Comparison of ENCODE assay signal across 8 cellular contexts in the genomic region with DNA sequence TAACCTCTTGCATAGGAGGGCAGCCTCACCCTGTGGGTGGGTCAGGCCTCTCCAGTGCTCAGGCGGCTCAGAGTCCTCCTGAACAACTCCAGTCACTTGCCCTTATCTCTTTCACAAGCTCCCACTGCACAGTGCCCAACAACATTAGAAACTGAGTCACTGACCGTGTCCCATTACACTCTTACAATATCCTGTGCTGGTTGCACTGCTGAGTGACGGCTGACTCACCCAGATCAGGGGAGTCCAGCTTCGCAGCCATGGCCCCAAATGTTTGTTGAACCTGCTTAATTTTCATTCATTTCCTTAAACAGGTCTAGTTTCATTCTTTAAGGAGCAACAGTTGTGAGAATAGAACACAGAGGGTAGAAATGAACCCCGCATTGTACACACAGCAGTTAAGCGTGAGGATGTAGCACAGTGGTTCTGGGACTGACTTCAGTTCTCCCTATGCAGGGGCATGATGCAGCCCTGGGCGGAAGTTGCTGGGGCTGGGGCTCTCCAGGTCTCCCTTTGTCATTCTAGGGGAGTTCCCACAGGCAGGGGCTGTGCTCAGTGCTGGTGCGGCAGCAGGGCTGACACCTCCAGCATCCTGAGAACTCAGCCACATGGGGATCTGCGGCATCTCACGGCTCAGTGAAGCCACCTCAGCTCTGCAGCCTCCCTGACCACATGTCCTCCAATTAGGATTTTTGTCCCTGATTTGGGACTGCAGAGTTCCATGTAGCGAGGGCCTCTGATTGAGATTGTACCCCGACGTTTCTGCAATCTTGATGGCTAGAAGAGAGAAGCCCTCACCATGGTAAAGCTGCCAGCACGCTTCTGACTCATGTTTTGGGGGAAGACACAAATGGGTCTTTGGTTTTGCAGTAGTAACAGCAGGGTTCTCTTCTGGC. TPM values are rescaled to one million over a fixed set of nuclear protein-coding genes. Genes with fewer than 3 reads are reported as not detected.
DNase-seq lines count a peak whose midpoint lies in the region; ATAC-seq and TF ChIP-seq lines count a peak whose summit lies in the region.

No MANE protein-coding gene starts in this region.

- H3K36me3 ChIP-seq in adipocyte (ENCODE audit: control insufficient read depth, insufficient read depth, low read length, severe bottlenecking): peaks cover 4% of the 10 kb centered on the region
- H3K36me3 ChIP-seq in uterus: no peaks in the 10 kb centered on the region

- no peak for TF ChIP-seq POLR2A in uterus (IDR thresholded peaks at IDR 0.05)

- peak; percentile 36 for DNase-seq in RWPE1 (ENCODE audit: low spot score)
- DNase-seq in adipocyte (ENCODE audit: low read depth): peak; percentile 24
- peak; percentile 80 for DNase-seq in renal cortical epithelial cell (ENCODE audit: low read depth)
- DNase-seq in substantia nigra (lab: John Stamatoyannopoulos, UW): no peak
- no peak for DNase-seq in uterus
- DNase-seq in cardiac septum (ENCODE audit: low spot score): no peak

- intact Hi-C loops in uterus (cut with DNase I; ENCODE audit: low total_unique reads): no loop called here
- intact Hi-C loops in cardiac septum (cut with DNase I): no loop called here

- CTCF ChIA-PET in RWPE1 (lab: Yijun Ruan, JAX): no interaction called here

- no peak overlapping the region for H3K9ac ChIP-seq in adipocyte (ENCODE audit: low read length)

- H3K27ac ChIP-seq in RWPE1 (peak overlapping the region; percentile 64), substantia nigra (ENCODE audit: low read depth, low read length, poor library complexity, severe bottlenecking) (no peak overlapping the region), uterus (no peak overlapping the region)

- TF ChIP-seq CTCF in RWPE1 (conservative IDR thresholded peaks at IDR 0.05; ENCODE audit: low read depth) (no peak), uterus (IDR thresholded peaks at IDR 0.05) (no peak)

- H3K9me3 ChIP-seq in adipocyte (ENCODE audit: control insufficient read depth, low read length): no peaks in the 10 kb centered on the region
- peaks cover 0 to 3% of the 10 kb centered on the region in 2 donors for H3K9me3 ChIP-seq in uterus

- peaks cover 6% of the 10 kb centered on the region for H3K4me1 ChIP-seq in adipocyte (ENCODE audit: control insufficient read depth, insufficient read depth, low read length)
- H3K4me1 ChIP-seq in uterus: no peaks in the 10 kb centered on the region

- H3K4me3 ChIP-seq in adipocyte (ENCODE audit: low read length) (no peak overlapping the region), uterus (no peak overlapping the region)

- H3K27me3 ChIP-seq in adipocyte (replicated peaks; ENCODE audit: control insufficient read depth, insufficient read depth, low read length): no peaks in the 10 kb centered on the region
- no peaks in the 10 kb centered on the region for H3K27me3 ChIP-seq in uterus

- peak; percentile 88 for ATAC-seq in GM18502 (IDR thresholded peaks at IDR 0.05; ENCODE audit: poor library complexity, unreplicated experiment)
- ATAC-seq in HG02678 (IDR thresholded peaks at IDR 0.05; ENCODE audit: unreplicated experiment): peak; percentile 82

- POLR2A ChIA-PET in RWPE1 (lab: Yijun Ruan, JAX; ENCODE audit: low non-redundant PET): no interaction called here

RNA-seq across cellular contexts. Expression of a gene that starts 16.1 kb away (rescaled TPM):
- total RNA-seq in renal cortical epithelial cell (3.0 and 3.6 TPM in 2 replicates), uterus (under 1 TPM in 2 of 4 donors, not detected in 2; 0.48 to 0.98 TPM), cardiac septum (3.4 TPM)

Comparison
In these comparisons a context has a peak if more than half of its experiments do, and no peak if none do; other contexts are left out.
1. DNase-seq: peak in RWPE1 (single experiment), adipocyte (single experiment) and renal cortical epithelial cell (single experiment); none in substantia nigra (0 of 49), uterus (0 of 2) and cardiac septum (single experiment).